Comparison of ENCODE assay signal across 1 cellular context in genomic region chr14:24431569-24432258, GRCh38.
TF ChIP-seq lines count a peak whose summit lies in the region.

No MANE protein-coding gene starts in this region.

TF ChIP-seq in HepG2, 621 proteins besides CTCF, POLR2A, EP300 and RAD21 (continued from another document and continues in another):
- TF ChIP-seq, protein P1, sequence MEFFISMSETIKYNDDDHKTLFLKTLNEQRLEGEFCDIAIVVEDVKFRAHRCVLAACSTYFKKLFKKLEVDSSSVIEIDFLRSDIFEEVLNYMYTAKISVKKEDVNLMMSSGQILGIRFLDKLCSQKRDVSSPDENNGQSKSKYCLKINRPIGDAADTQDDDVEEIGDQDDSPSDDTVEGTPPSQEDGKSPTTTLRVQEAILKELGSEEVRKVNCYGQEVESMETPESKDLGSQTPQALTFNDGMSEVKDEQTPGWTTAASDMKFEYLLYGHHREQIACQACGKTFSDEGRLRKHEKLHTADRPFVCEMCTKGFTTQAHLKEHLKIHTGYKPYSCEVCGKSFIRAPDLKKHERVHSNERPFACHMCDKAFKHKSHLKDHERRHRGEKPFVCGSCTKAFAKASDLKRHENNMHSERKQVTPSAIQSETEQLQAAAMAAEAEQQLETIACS (CRISPR knock-in tag; IDR thresholded peaks at IDR 0.05) = no peak
- TF ChIP-seq ZNF207 (IDR thresholded peaks at IDR 0.05; ENCODE audit: borderline replicate concordance) (no peak), ZNF766 (CRISPR knock-in tag; IDR thresholded peaks at IDR 0.05; ENCODE audit: borderline replicate concordance) (no peak), MTERF4 (CRISPR knock-in tag; IDR thresholded peaks at IDR 0.05) (no peak), ZNF564 (CRISPR knock-in tag; IDR thresholded peaks at IDR 0.05) (no peak), GLI4 (CRISPR knock-in tag; IDR thresholded peaks at IDR 0.05; ENCODE audit: borderline replicate concordance) (no peak), MIER2 (CRISPR knock-in tag; IDR thresholded peaks at IDR 0.05) (no peak), IRX3 (CRISPR knock-in tag; IDR thresholded peaks at IDR 0.05; ENCODE audit: borderline replicate concordance, low read depth) (no peak; the same call in 1 of the 2 replicates), ZBTB33 (CRISPR knock-in tag; IDR thresholded peaks at IDR 0.05) (peak; percentile 66; the same call in 1 of the 2 replicates), ZFP37 (CRISPR knock-in tag; IDR thresholded peaks at IDR 0.05; ENCODE audit: borderline replicate concordance) (no peak), ZGPAT (CRISPR knock-in tag; IDR thresholded peaks at IDR 0.05) (no peak), ZNF136 (CRISPR knock-in tag; IDR thresholded peaks at IDR 0.05; ENCODE audit: low read depth) (no peak), ZNF841 (CRISPR knock-in tag; IDR thresholded peaks at IDR 0.05; ENCODE audit: borderline replicate concordance) (no peak), AKAP8 (CRISPR knock-in tag; IDR thresholded peaks at IDR 0.05) (peak; percentile 84), KLF9 (CRISPR knock-in tag; IDR thresholded peaks at IDR 0.05; ENCODE audit: low read depth) (no peak), CEBPZ (IDR thresholded peaks at IDR 0.05; ENCODE audit: low read length) (no peak), POGZ (CRISPR knock-in tag; IDR thresholded peaks at IDR 0.05) (no peak; the same call in 1 of the 2 replicates), U2AF2 (IDR thresholded peaks at IDR 0.05; ENCODE audit: low read depth, low read length) (no peak), BHLHE40 (IDR thresholded peaks at IDR 0.05; ENCODE audit: low read length) (0 out of 2 replicates have a peak, but pooled peaks have one; percentile 40), ZNF407 (CRISPR knock-in tag; IDR thresholded peaks at IDR 0.05; ENCODE audit: not compliant biosample characterization) (peak; percentile 26), RARA (CRISPR knock-in tag; IDR thresholded peaks at IDR 0.05) (peak; percentile 28; the same call in 1 of the 2 replicates)
- TF ChIP-seq, protein P2, sequence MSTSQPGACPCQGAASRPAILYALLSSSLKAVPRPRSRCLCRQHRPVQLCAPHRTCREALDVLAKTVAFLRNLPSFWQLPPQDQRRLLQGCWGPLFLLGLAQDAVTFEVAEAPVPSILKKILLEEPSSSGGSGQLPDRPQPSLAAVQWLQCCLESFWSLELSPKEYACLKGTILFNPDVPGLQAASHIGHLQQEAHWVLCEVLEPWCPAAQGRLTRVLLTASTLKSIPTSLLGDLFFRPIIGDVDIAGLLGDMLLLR (CRISPR knock-in tag; IDR thresholded peaks at IDR 0.05) = no peak
- TF ChIP-seq, protein P3, sequence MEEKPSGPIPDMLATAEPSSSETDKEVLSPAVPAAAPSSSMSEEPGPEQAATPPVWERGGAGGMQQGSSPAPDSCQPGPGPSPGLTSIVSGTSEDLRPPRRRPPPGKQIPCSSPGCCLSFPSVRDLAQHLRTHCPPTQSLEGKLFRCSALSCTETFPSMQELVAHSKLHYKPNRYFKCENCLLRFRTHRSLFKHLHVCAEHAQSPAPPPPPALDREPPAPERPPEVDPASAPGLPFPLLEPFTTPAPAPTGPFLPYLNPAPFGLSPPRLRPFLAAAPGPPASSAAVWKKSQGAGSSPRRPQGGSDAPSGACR (CRISPR knock-in tag; IDR thresholded peaks at IDR 0.05) = peak; percentile 93
- TF ChIP-seq, protein P4, sequence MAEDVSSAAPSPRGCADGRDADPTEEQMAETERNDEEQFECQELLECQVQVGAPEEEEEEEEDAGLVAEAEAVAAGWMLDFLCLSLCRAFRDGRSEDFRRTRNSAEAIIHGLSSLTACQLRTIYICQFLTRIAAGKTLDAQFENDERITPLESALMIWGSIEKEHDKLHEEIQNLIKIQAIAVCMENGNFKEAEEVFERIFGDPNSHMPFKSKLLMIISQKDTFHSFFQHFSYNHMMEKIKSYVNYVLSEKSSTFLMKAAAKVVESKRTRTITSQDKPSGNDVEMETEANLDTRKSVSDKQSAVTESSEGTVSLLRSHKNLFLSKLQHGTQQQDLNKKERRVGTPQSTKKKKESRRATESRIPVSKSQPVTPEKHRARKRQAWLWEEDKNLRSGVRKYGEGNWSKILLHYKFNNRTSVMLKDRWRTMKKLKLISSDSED (CRISPR knock-in tag; IDR thresholded peaks at IDR 0.05) = no peak
